Comparison of ENCODE assay signal across 13 cellular contexts in the genomic region with DNA sequence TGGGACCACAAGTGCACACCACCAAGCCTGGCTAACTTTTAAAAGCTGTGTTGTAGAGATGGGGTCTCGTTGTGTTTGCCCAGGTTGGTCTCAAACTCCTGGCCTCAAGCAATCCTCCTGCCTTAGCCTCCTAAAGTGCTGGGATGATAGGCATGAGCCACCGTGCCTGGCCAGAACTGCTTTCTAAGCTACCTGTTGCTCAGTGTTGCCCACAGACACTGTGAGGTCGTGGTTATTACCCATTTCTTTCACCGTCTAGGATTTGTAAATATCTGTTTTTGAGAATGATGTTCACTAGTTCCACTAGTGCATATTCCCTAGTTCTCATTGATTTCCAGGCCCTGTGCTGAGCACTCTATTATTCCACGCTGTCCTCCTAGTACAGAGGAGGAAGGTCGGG. TPM values are rescaled to one million over a fixed set of nuclear protein-coding genes. Genes with fewer than 3 reads are reported as not detected.
A peak's percentile ranks its signal among the peaks of the same experiment; 100 is the strongest.
DNase-seq lines count a peak whose midpoint lies in the region; ATAC-seq, FAIRE-seq and TF ChIP-seq lines count a peak whose summit lies in the region.
"Had no signal": no experiment of that assay in that cellular context is flagged by ENCODE, and none has a peak within 500 bp of the region (broad histone marks: within the 10 kb centered on the region; RNA-seq: fewer than 3 reads in every experiment).

No MANE protein-coding gene starts in this region.

- H3K4me2 ChIP-seq in A549, result 0 out of 3 replicates have a peak overlapping the region, but pooled peaks have one; percentile 29
- H3K4me2 ChIP-seq in GM23338, result no peak overlapping the region
- H3K4me2 ChIP-seq in MM.1S (ENCODE audit: low read depth, low read length), result no peak overlapping the region
- H3K4me2 ChIP-seq in smooth muscle cell, result no peak overlapping the region

- no peaks in the 10 kb centered on the region for H3K9me3 Mint-ChIP-seq in GM23338
- H3K9me3 Mint-ChIP-seq: CD4-positive, alpha-beta T cell had no signal

- H3K9me2 ChIP-seq in GM23338 (ENCODE audit: insufficient read depth) (no peaks in the 10 kb centered on the region), MM.1S (replicated peaks; ENCODE audit: insufficient read depth, low read length) (no peaks in the 10 kb centered on the region)

- H3K79me2 ChIP-seq in GM23338 (replicated peaks; ENCODE audit: insufficient read depth) (no peaks in the 10 kb centered on the region), MM.1S (ENCODE audit: low read length) (no peaks in the 10 kb centered on the region), smooth muscle cell (ENCODE audit: low read depth) (no peaks in the 10 kb centered on the region)

- DNase-seq in A549 (ENCODE audit: low read depth in 1 of 2, low spot score in 1 of 2) (no peak), GM23338 (ENCODE audit: low spot score) (no peak), MM.1S (no peak), smooth muscle cell (lab: John Stamatoyannopoulos, UW; ENCODE audit: unreplicated experiment) (no peak), foreskin keratinocyte (no peak), foreskin melanocyte (no peak)
- DNase-seq: AML-193, DMS153, DMS79 had no signal

- H3K27ac ChIP-seq in A549 (peak overlapping the region in 1 of 2 experiments; percentile 47; a peak in 1 of 6 replicates), GM23338 (ENCODE audit: low read depth) (no peak overlapping the region), MM.1S (ENCODE audit: low read length) (no peak overlapping the region), smooth muscle cell (ENCODE audit: low read depth) (no peak overlapping the region), foreskin keratinocyte (no peak overlapping the region)
- H3K27ac ChIP-seq: C4-2B, GM23248 had no signal

- H3K27me3 ChIP-seq in GM23338 (ENCODE audit: insufficient read depth) (0 out of 2 replicates have a peak, but pooled peaks cover 11% of the 10 kb centered on the region), MM.1S (replicated peaks; ENCODE audit: insufficient read depth, low read length) (no peaks in the 10 kb centered on the region), smooth muscle cell (ENCODE audit: low read depth) (peaks cover 43% of the 10 kb centered on the region), foreskin keratinocyte (no peaks in the 10 kb centered on the region)

- TF ChIP-seq CTCF in A549 (IDR thresholded peaks at IDR 0.05) (no peak), GM23338 (conservative IDR thresholded peaks at IDR 0.05; ENCODE audit: low read depth in 2 of 2) (no peak), MM.1S (IDR thresholded peaks at IDR 0.05; ENCODE audit: low read length) (no peak), smooth muscle cell (IDR thresholded peaks at IDR 0.05; ENCODE audit: borderline replicate concordance, insufficient read depth, poor library complexity, severe bottlenecking) (no peak), foreskin keratinocyte (conservative IDR thresholded peaks at IDR 0.05) (no peak)

- H3K4me3 ChIP-seq in A549, result no peak overlapping the region
- H3K4me3 ChIP-seq in GM23338, result no peak overlapping the region
- H3K4me3 ChIP-seq in MM.1S (ENCODE audit: low read length), result no peak overlapping the region
- no peak overlapping the region for H3K4me3 ChIP-seq in smooth muscle cell
- H3K4me3 ChIP-seq: GM23248 had no signal

- no peaks in the 10 kb centered on the region for H3K9me3 ChIP-seq in A549
- no peaks in the 10 kb centered on the region for H3K9me3 ChIP-seq in MM.1S (replicated peaks; ENCODE audit: insufficient read depth, low read length)
- no peaks in the 10 kb centered on the region for H3K9me3 ChIP-seq in smooth muscle cell (replicated peaks; ENCODE audit: low read depth)

- H3K36me3 ChIP-seq in GM23338 (ENCODE audit: insufficient read depth) (no peaks in the 10 kb centered on the region), MM.1S (replicated peaks; ENCODE audit: insufficient read depth, low read length) (no peaks in the 10 kb centered on the region), smooth muscle cell (ENCODE audit: low read depth) (no peaks in the 10 kb centered on the region)

- H3K4me1 Mint-ChIP-seq in GM23338, result no peaks in the 10 kb centered on the region

- H3K27ac Mint-ChIP-seq in GM23338, result no peak overlapping the region
- H3K27ac Mint-ChIP-seq: CD4-positive, alpha-beta T cell had no signal

- no peak overlapping the region for H3K4me3 Mint-ChIP-seq in GM23338
- H3K4me3 Mint-ChIP-seq: CD4-positive, alpha-beta T cell had no signal

- H3K9ac ChIP-seq in MM.1S (ENCODE audit: low read length) (no peak overlapping the region), smooth muscle cell (ENCODE audit: low read depth) (no peak overlapping the region)
- H3K9ac ChIP-seq: GM23248 had no signal

- no peaks in the 10 kb centered on the region for H3K36me3 Mint-ChIP-seq in GM23338 (ENCODE audit: low read depth)

- TF ChIP-seq EP300 in A549 (IDR thresholded peaks at IDR 0.05), result no peak

- no peaks in the 10 kb centered on the region for H4K20me1 ChIP-seq in GM23338 (replicated peaks; ENCODE audit: insufficient read depth)
- no peaks in the 10 kb centered on the region for H4K20me1 ChIP-seq in MM.1S (ENCODE audit: insufficient read depth, low read length)
- H4K20me1 ChIP-seq in smooth muscle cell (ENCODE audit: low read depth), result no peaks in the 10 kb centered on the region

- H2AFZ ChIP-seq in GM23338 (peak overlapping the region; percentile 94; the same call in 1 of the 2 replicates), MM.1S (ENCODE audit: low read length) (0 out of 2 replicates have a peak overlapping the region, but pooled peaks have one; percentile 19), smooth muscle cell (ENCODE audit: low read depth) (peak overlapping the region; percentile 58)
- H2AFZ ChIP-seq: GM23248 had no signal

- ATAC-seq in A549, result no peak
- no peak for ATAC-seq in GM23338
- ATAC-seq in foreskin keratinocyte, result no peak

- WGBS in A549 (ENCODE audit: missing lambda C conversion rate), result 51% methylated on average over 6 of the region's 6 CpGs
- WGBS in smooth muscle cell (ENCODE audit: low lambda C conversion rate), result 71% methylated on average over 6 of the region's 6 CpGs

- POLR2A ChIA-PET in A549 (lab: Yijun Ruan, JAX), result no interaction called here

- FAIRE-seq in A549 (lab: Jason Lieb, UNC), result no peak
- FAIRE-seq: A204.1 had no signal

- CTCF ChIA-PET in A549 (lab: Yijun Ruan, JAX), result interaction anchor here (0.7 to 3.3 kb wide), 18 partner anchors 8 to 459 kb away, joined by 3 to 12 read pairs (median 4); no protein-coding TSS in a partner anchor

- H3F3A ChIP-seq in GM23338 (replicated peaks; ENCODE audit: low read depth) (no peaks in the 10 kb centered on the region), MM.1S (ENCODE audit: insufficient read depth, low read length) (no peaks in the 10 kb centered on the region), smooth muscle cell (ENCODE audit: low read depth) (no peaks in the 10 kb centered on the region)

- no peak for TF ChIP-seq POLR2A in A549 (IDR thresholded peaks at IDR 0.05; ENCODE audit: low read length)

- peaks cover 5% of the 10 kb centered on the region for H3K27me3 Mint-ChIP-seq in GM23338 (ENCODE audit: insufficient read depth, low read depth, poor library complexity)

- 0 out of 3 replicates have a peak, but pooled peaks cover 6% of the 10 kb centered on the region for H3K4me1 ChIP-seq in A549
- no peaks in the 10 kb centered on the region for H3K4me1 ChIP-seq in GM23338 (ENCODE audit: insufficient read depth)
- H3K4me1 ChIP-seq in MM.1S (ENCODE audit: low read length), result no peaks in the 10 kb centered on the region
- no peaks in the 10 kb centered on the region for H3K4me1 ChIP-seq in smooth muscle cell (ENCODE audit: low read depth)
- H3K4me1 ChIP-seq in foreskin keratinocyte, result no peaks in the 10 kb centered on the region

- no peak for TF ChIP-seq RAD21 in A549 (conservative IDR thresholded peaks at IDR 0.05 in 1 of 2, IDR thresholded peaks at IDR 0.05 in 1 of 2)

TF ChIP-seq in A549, 52 proteins besides CTCF, POLR2A, EP300 and RAD21 (continues in another document):
- TF ChIP-seq PBX3 (IDR thresholded peaks at IDR 0.05), result no peak
- TF ChIP-seq KDM5A (IDR thresholded peaks at IDR 0.05), result no peak
- TF ChIP-seq TFCP2L1 (CRISPR knock-in tag; IDR thresholded peaks at IDR 0.05), result no peak
- no peak for TF ChIP-seq FOSB (CRISPR knock-in tag; IDR thresholded peaks at IDR 0.05)

RNA-seq across cellular contexts. Expression of gene FAM89A, which starts 51.4 kb away (rescaled TPM):
- polyA plus RNA-seq in A549 (2011; rRNA removed), result 23.3 and 25.3 TPM in 2 replicates
- polyA plus RNA-seq in A549 (2012; cell fraction: cytosol; rRNA removed), result 13.2 and 18.8 TPM in 2 replicates
- 6.5 and 6.8 TPM in 2 replicates for polyA plus RNA-seq in A549 (2012; cell fraction: nucleus; rRNA removed)
- polyA plus RNA-seq in A549 (2017; fragmentation: RNase III; extraction: RNeasy Plus Mini Kit Qiagen cat#74134 plus additional on column Dnase treatment), result 12.6 to 13.3 TPM (median 13.0 TPM) in 3 replicates
- 12.7 and 13.1 TPM in 2 replicates for polyA minus RNA-seq in A549 (2011; rRNA and poly(A)+ RNA removed)
- 3.2 and 4.9 TPM in 2 replicates for total RNA-seq in GM23338 (2014; rRNA removed; shearing (Covaris generic))
- polyA plus RNA-seq in GM23338 (2016; fragmentation: Nextera tagmentation; extraction: Ambion mirVana), result 3.4 and 3.8 TPM in 2 replicates
- total RNA-seq in smooth muscle cell, result 34.9 and 40.3 TPM in 2 replicates
- polyA plus RNA-seq in smooth muscle cell, result 45.3 and 58.6 TPM in 2 replicates
- total RNA-seq in foreskin keratinocyte, result 15.7 and 16.9 TPM in 2 replicates
- 15.6 and 15.7 TPM in 2 replicates for polyA plus RNA-seq in foreskin keratinocyte

Comparison
In these comparisons a context has a peak if more than half of its experiments do, and no peak if none do; other contexts are left out.
1. H2AFZ ChIP-seq: peak in every context shown above with its lines; median percentile 94 in GM23338; 58 in smooth muscle cell; 19 in MM.1S.